In the genomic region with DNA sequence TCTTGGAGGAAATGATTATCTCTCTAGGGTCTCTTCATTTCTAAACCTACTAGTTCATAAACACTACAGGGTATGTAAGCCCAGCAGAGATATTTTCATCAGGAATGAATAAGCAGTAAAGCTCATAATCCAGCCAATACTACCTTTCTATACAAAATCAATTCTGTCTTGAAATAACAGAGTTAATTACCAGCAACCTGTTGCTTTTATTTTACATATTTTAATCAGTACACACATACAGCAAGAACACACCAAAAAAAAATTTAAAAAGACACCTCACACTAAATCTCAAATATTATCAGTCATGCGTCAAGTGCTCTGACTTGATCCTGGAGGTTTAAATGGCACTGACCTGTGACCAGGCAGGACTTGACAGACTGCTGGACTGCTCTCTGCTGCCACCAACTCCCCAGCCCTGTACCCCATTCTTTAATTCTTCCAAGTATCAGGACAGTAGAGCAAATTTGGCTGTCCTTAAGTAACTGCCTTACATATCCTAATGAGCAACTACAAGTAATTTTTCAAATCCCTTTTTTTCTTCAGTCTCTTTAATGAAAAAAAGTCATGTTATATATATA, we compare ENCODE assay signal across 1 cellular context.
TF ChIP-seq lines count a peak whose summit lies in the region.

No MANE protein-coding gene starts in this region.

TF ChIP-seq in H1, 55 proteins besides CTCF, POLR2A, EP300 and RAD21 (continued from another document):
- TF ChIP-seq BRCA1 (IDR thresholded peaks at IDR 0.05; ENCODE audit: low read depth, low read length) (no peak), YY1 (IDR thresholded peaks at IDR 0.05; ENCODE audit: low read depth, low read length) (no peak), NANOG (IDR thresholded peaks at IDR 0.05; ENCODE audit: insufficient read depth, low read depth, low read length, poor library complexity, severe bottlenecking) (no peak), BACH1 (IDR thresholded peaks at IDR 0.05; ENCODE audit: low read length) (no peak), RFX5 (IDR thresholded peaks at IDR 0.05; ENCODE audit: borderline replicate concordance, low read depth, low read length) (no peak), KDM1A (IDR thresholded peaks at IDR 0.05; ENCODE audit: borderline replicate concordance, low read length) (no peak), TAF7 (optimal IDR thresholded peaks at IDR 0.05; ENCODE audit: borderline replicate concordance, low read depth, low read length) (no peak), HDAC6 (IDR thresholded peaks at IDR 0.05; ENCODE audit: low read depth, low read length) (no peak), JUND (IDR thresholded peaks at IDR 0.05; ENCODE audit: low read length) (no peak), TAF1 (IDR thresholded peaks at IDR 0.05; ENCODE audit: low read depth, low read length) (no peak), KDM5A (IDR thresholded peaks at IDR 0.05; ENCODE audit: low read length) (no peak), CEBPB (IDR thresholded peaks at IDR 0.05; ENCODE audit: low read depth, low read length) (no peak), SIRT6 (IDR thresholded peaks at IDR 0.05; ENCODE audit: low read length) (no peak), CBX8 (IDR thresholded peaks at IDR 0.05; ENCODE audit: borderline replicate concordance, low read depth, low read length) (no peak)
